In the genomic region with DNA sequence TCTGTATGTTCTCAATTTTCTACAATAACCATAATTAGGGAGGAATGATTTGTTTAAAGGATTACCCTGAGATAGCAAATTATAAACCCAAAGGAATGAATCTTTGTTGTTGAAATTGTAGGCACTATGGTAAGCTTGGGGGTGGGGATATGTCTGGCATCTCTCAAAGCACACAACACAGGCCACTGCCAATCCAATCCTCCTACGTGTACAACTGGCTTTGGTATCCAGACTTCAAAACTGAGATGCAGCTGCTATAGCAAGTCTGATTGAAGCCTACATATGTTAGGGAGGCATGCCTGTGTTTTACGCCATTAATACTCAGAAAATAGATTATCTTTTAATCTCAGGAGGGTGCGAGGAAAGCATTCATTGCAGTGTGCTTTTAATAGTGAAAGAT, we compare ENCODE assay signal across 29 cellular contexts.
"Had no signal": no experiment of that assay in that cellular context is flagged by ENCODE, and none has a peak within 500 bp of the region (broad histone marks: within the 10 kb centered on the region; RNA-seq: fewer than 3 reads in every experiment).

No MANE protein-coding gene starts in this region.

- H3K27ac Mint-ChIP-seq: activated B cell treated with CpG ODN at 0.5 μM for 24 hours; activated CD8-positive, alpha-beta T cell treated with anti-CD3 and anti-CD28 coated beads for 36 hours; activated naive CD4-positive, alpha-beta T cell treated with anti-CD3 and anti-CD28 coated beads, Interleukin-2, amount 10 ng/mL, durations not matched to agents 7 days and 5 days; activated naive CD4-positive, alpha-beta T cell treated with anti-CD3 and anti-CD28 coated beads, Interleukin-2, amount 50 U/mL, for 72 hours; activated naive CD8-positive, alpha-beta T cell treated with anti-CD3 and anti-CD28 coated beads, Interleukin-2, amount 10 ng/mL, durations not matched to agents 7 days and 5 days; activated T-helper 1 cell treated with anti-CD3 and anti-CD28 coated beads, Interleukin-12 subunit alpha, Interleukin-12 subunit beta, Interleukin-2, Interleukin-4 antibody, amounts not matched to agents 30 ng/mL and 10 ng/mL and 1 ng/mL, durations not matched to agents 14 hours and 24 hours and 36 hours; activated T-helper 2 cell treated with anti-CD3 and anti-CD28 coated beads, Interferon-gamma antibody, Interleukin-2, Interleukin-4, amounts not matched to agents 10 μg/mL and 5 μg/mL and 100 μg/mL, durations not matched to agents 14 hours and 24 hours and 36 hours; dendritic cell treated with granulocyte-macrophage colony-stimulating factor and Interleukin-4, amounts not matched to agents 40 ng/mL and 50 ng/mL, for 4 days; endodermal cell; T-helper 17 cell; T-helper 2 cell treated with Interferon-gamma antibody and Interleukin-4, amounts not matched to agents 5 μg/mL and 100 μg/mL, for 36 hours had no signal

- H3K4me3 Mint-ChIP-seq: activated B cell treated with CpG ODN at 0.5 μM for 24 hours; activated CD8-positive, alpha-beta T cell treated with anti-CD3 and anti-CD28 coated beads for 36 hours; activated naive CD4-positive, alpha-beta T cell treated with anti-CD3 and anti-CD28 coated beads, Interleukin-2, amount 10 ng/mL, durations not matched to agents 7 days and 5 days; activated naive CD8-positive, alpha-beta T cell treated with anti-CD3 and anti-CD28 coated beads, Interleukin-2, amount 10 ng/mL, durations not matched to agents 7 days and 5 days; activated T-helper 1 cell treated with anti-CD3 and anti-CD28 coated beads, Interleukin-12 subunit alpha, Interleukin-12 subunit beta, Interleukin-2, Interleukin-4 antibody, amounts not matched to agents 30 ng/mL and 10 ng/mL and 1 ng/mL, durations not matched to agents 14 hours and 24 hours and 36 hours; central memory CD8-positive, alpha-beta T cell; dendritic cell treated with granulocyte-macrophage colony-stimulating factor and Interleukin-4, amounts not matched to agents 40 ng/mL and 50 ng/mL, for 4 days; endodermal cell; T-helper 17 cell; T-helper 2 cell treated with Interferon-gamma antibody and Interleukin-4, amounts not matched to agents 5 μg/mL and 100 μg/mL, for 36 hours had no signal

- H3K9me3 Mint-ChIP-seq: central memory CD8-positive, alpha-beta T cell had no signal

- H3K27me3 Mint-ChIP-seq: activated B cell treated with CpG ODN at 0.5 μM for 24 hours; activated CD8-positive, alpha-beta T cell treated with anti-CD3 and anti-CD28 coated beads for 36 hours; activated naive CD8-positive, alpha-beta T cell treated with anti-CD3 and anti-CD28 coated beads, Interleukin-2, amount 10 ng/mL, durations not matched to agents 7 days and 5 days; central memory CD8-positive, alpha-beta T cell; dendritic cell treated with granulocyte-macrophage colony-stimulating factor and Interleukin-4, amounts not matched to agents 40 ng/mL and 50 ng/mL, for 4 days had no signal

- ATAC-seq: activated CD4-positive, CD25-positive, alpha-beta regulatory T cell treated with anti-CD3 and anti-CD28 coated beads, Interleukin-2, amount 50 U/mL, for 24 hours; activated CD8-positive, alpha-beta T cell treated with anti-CD3 and anti-CD28 coated beads for 36 hours; activated naive CD4-positive, alpha-beta T cell treated with anti-CD3 and anti-CD28 coated beads, Interleukin-2, amount 50 U/mL, for 72 hours; esophagus mucosa; T-helper 17 cell had no signal

- H3K36me3 Mint-ChIP-seq: activated naive CD4-positive, alpha-beta T cell treated with anti-CD3 and anti-CD28 coated beads, Interleukin-2, amount 10 ng/mL, durations not matched to agents 7 days and 5 days had no signal

- DNase-seq: activated B cell treated with CpG ODN at 0.5 μM for 24 hours; activated CD4-positive, alpha-beta T cell treated with anti-CD3 and anti-CD28 coated beads for 48 hours; activated CD4-positive, alpha-beta T cell treated with anti-CD3 and anti-CD28 coated beads, Interleukin-2, amount 50 U/mL, for 1 hour; activated CD4-positive, alpha-beta T cell treated with anti-CD3 and anti-CD28 coated beads, Interleukin-2, amount 50 U/mL, for 48 hours; activated CD8-positive, alpha-beta memory T cell treated with anti-CD3 and anti-CD28 coated beads for 24 hours; activated CD8-positive, alpha-beta T cell treated with anti-CD3 and anti-CD28 coated beads for 36 hours; activated effector memory CD4-positive, alpha-beta T cell treated with anti-CD3 and anti-CD28 coated beads, Interleukin-2, amount 50 U/mL, for 16 hours; activated naive CD4-positive, alpha-beta T cell treated with anti-CD3 and anti-CD28 coated beads, Interleukin-2, amount 10 ng/mL, durations not matched to agents 7 days and 5 days; activated naive CD8-positive, alpha-beta T cell treated with anti-CD3 and anti-CD28 coated beads, Interleukin-2, amount 10 ng/mL, durations not matched to agents 7 days and 5 days; activated T-cell treated with anti-CD3 and anti-CD28 coated beads, Interleukin-2, amount 50 U/mL, for 48 hours; brain microvascular endothelial cell; dorsolateral prefrontal cortex; effector memory CD4-positive, alpha-beta T cell; endodermal cell; foreskin fibroblast; glutamatergic neuron; SW 1271; T-helper 1 cell; T-helper 17 cell; T1000; WERI-Rb-1 had no signal
